In genomic region chr1:22428672-22429071, GRCh38 we compare ENCODE assay signal across 8 cellular contexts. TPM values are rescaled to one million over a fixed set of nuclear protein-coding genes. Genes with fewer than 3 reads are reported as not detected.
DNase-seq lines count a peak whose midpoint lies in the region; ATAC-seq and TF ChIP-seq lines count a peak whose summit lies in the region.

No MANE protein-coding gene starts in this region.

- H3K4me3 ChIP-seq in CD4-positive, alpha-beta memory T cell (ENCODE audit: low read length in 2 of 2), result peak overlapping the region in 1 of 2 donors; percentile 29
- peak overlapping the region; percentile 37 for H3K4me3 ChIP-seq in SJSA1
- peak overlapping the region in 34 of 59 donors; percentile 1 to 57 (median 30) for H3K4me3 ChIP-seq in dorsolateral prefrontal cortex

- H3K27ac Mint-ChIP-seq in CD4-positive, alpha-beta memory T cell, result no peak overlapping the region

- no peaks in the 10 kb centered on the region for H3K4me1 Mint-ChIP-seq in CD4-positive, alpha-beta memory T cell

- CTCF ChIA-PET in CD4-positive, alpha-beta memory T cell (lab: Charles Lee; ENCODE audit: partially characterized antibody), result no interaction called here

- TF ChIP-seq CTCF in dorsolateral prefrontal cortex (IDR thresholded peaks at IDR 0.05 in 54 of 56, conservative IDR thresholded peaks at IDR 0.05 in 2 of 56; ENCODE audit: low read depth in 1 of 56, partially characterized antibody in 56 of 56), result no peak

- no peaks in the 10 kb centered on the region for H3K9me3 Mint-ChIP-seq in CD4-positive, alpha-beta memory T cell

- DNase-seq in CD4-positive, alpha-beta memory T cell, result peak; percentile 25 to 58 (median 41)
- DNase-seq in HCEC 1CT (peak; percentile 65), SJSA1 (ENCODE audit: low read depth in 1 of 2, low spot score in 2 of 2) (peak in 1 of 2 experiments; percentile 59), dorsolateral prefrontal cortex (no peak), midbrain (lab: John Stamatoyannopoulos, UW) (peak; percentile 1), NCI-H1417 (lab: John Stamatoyannopoulos, UW) (no peak)

- no peaks in the 10 kb centered on the region for H3K27me3 ChIP-seq in CD4-positive, alpha-beta memory T cell (ENCODE audit: insufficient read depth, low read length)
- H3K27me3 ChIP-seq in SJSA1 (replicated peaks) (no peaks in the 10 kb centered on the region), dorsolateral prefrontal cortex (no peaks in the 10 kb centered on the region)

- intact Hi-C loops in CD4-positive, alpha-beta memory T cell (cut with micrococcal nuclease), result no loop called here
- intact Hi-C loops in dorsolateral prefrontal cortex (cut with DNase I), result no loop called here

- no peaks in the 10 kb centered on the region for H3K9me3 ChIP-seq in CD4-positive, alpha-beta memory T cell (ENCODE audit: control insufficient read depth in 1 of 2, low read length in 2 of 2)
- H3K9me3 ChIP-seq in SJSA1 (replicated peaks), result no peaks in the 10 kb centered on the region

- H3K4me3 Mint-ChIP-seq in CD4-positive, alpha-beta memory T cell, result peak overlapping the region; percentile 68 to 87 (median 75)

- no peaks in the 10 kb centered on the region for H3K4me1 ChIP-seq in CD4-positive, alpha-beta memory T cell (ENCODE audit: insufficient read depth, low read length)
- no peaks in the 10 kb centered on the region for H3K4me1 ChIP-seq in SJSA1 (replicated peaks)

- POLR2A ChIA-PET in CD4-positive, alpha-beta memory T cell (lab: Charles Lee; ENCODE audit: partially characterized antibody), result no interaction called here

- peaks cover 7% of the 10 kb centered on the region in 2 donors for H3K27me3 Mint-ChIP-seq in CD4-positive, alpha-beta memory T cell

- no peak overlapping the region for H3K27ac ChIP-seq in CD4-positive, alpha-beta memory T cell (ENCODE audit: low read depth, low read length)
- H3K27ac ChIP-seq in SJSA1, result no peak overlapping the region
- no peak overlapping the region for H3K27ac ChIP-seq in dorsolateral prefrontal cortex

- no peaks in the 10 kb centered on the region for H3K36me3 ChIP-seq in CD4-positive, alpha-beta memory T cell (ENCODE audit: insufficient read depth, low read length)
- H3K36me3 ChIP-seq in SJSA1, result no peaks in the 10 kb centered on the region

- no peak for ATAC-seq in HG03378 (IDR thresholded peaks at IDR 0.05; ENCODE audit: unreplicated experiment)
- no peak for ATAC-seq in HG03520 (IDR thresholded peaks at IDR 0.05; ENCODE audit: unreplicated experiment)

- H3K36me3 Mint-ChIP-seq in CD4-positive, alpha-beta memory T cell, result no peaks in the 10 kb centered on the region

RNA-seq across cellular contexts. Expression of gene ZBTB40, which starts 23.0 kb away (rescaled TPM):
- 10 to 100 TPM; 46.3 to 50.6 TPM for total RNA-seq in CD4-positive, alpha-beta memory T cell
- polyA plus RNA-seq in CD4-positive, alpha-beta memory T cell, result 1 to 10 TPM in 1 of 2 donors, under 1 TPM in 1; 0.81 to 6.7 TPM
- total RNA-seq in SJSA1 (2014; rRNA removed; shearing (Covaris generic)), result 10.6 and 16.9 TPM in 2 replicates
- total RNA-seq in dorsolateral prefrontal cortex, result 10 to 100 TPM; 12.6 to 33.7 (median 21.8) TPM

Comparison
In these comparisons a context has a peak if more than half of its experiments do, and no peak if none do; other contexts are left out.
1. DNase-seq: peak in CD4-positive, alpha-beta memory T cell (5 of 5), HCEC 1CT (single experiment) and midbrain (single experiment); none in dorsolateral prefrontal cortex (0 of 10) and NCI-H1417 (0 of 3).